In genomic region chr10:125679436-125679835, GRCh38 we compare ENCODE assay signal across 1 cellular context.
TF ChIP-seq lines count a peak whose summit lies in the region.

No MANE protein-coding gene starts in this region.

TF ChIP-seq in K562, 482 proteins besides CTCF, POLR2A, EP300 and RAD21:
- no peak for TF ChIP-seq ZNF174 (CRISPR knock-in tag; IDR thresholded peaks at IDR 0.05)
- TF ChIP-seq ZNF23 (CRISPR knock-in tag; IDR thresholded peaks at IDR 0.05): no peak
- TF ChIP-seq RBM25 (IDR thresholded peaks at IDR 0.05; ENCODE audit: low read depth, low read length, severe bottlenecking): no peak
- no peak for TF ChIP-seq RAD51 (IDR thresholded peaks at IDR 0.05; ENCODE audit: borderline replicate concordance, low read depth)
- no peak for TF ChIP-seq ZNF780A (CRISPR knock-in tag; IDR thresholded peaks at IDR 0.05)
- TF ChIP-seq ZBTB33 (CRISPR knock-in tag; IDR thresholded peaks at IDR 0.05): no peak
- TF ChIP-seq, protein P1, sequence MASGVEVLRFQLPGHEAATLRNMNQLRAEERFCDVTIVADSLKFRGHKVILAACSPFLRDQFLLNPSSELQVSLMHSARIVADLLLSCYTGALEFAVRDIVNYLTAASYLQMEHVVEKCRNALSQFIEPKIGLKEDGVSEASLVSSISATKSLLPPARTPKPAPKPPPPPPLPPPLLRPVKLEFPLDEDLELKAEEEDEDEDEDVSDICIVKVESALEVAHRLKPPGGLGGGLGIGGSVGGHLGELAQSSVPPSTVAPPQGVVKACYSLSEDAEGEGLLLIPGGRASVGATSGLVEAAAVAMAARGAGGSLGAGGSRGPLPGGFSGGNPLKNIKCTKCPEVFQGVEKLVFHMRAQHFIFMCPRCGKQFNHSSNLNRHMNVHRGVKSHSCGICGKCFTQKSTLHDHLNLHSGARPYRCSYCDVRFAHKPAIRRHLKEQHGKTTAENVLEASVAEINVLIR (CRISPR knock-in tag; IDR thresholded peaks at IDR 0.05): no peak
- TF ChIP-seq ZNF644 (tag; IDR thresholded peaks at IDR 0.05; ENCODE audit: low read depth): no peak
- no peak for TF ChIP-seq ASH1L (IDR thresholded peaks at IDR 0.05; ENCODE audit: borderline replicate concordance, low read depth, partially characterized antibody)
- no peak for TF ChIP-seq COPS2 (conservative IDR thresholded peaks at IDR 0.05)
- TF ChIP-seq EWSR1 (IDR thresholded peaks at IDR 0.05; ENCODE audit: borderline replicate concordance, low read depth, partially characterized antibody): no peak
- TF ChIP-seq SAFB2 (IDR thresholded peaks at IDR 0.05; ENCODE audit: borderline replicate concordance, low read depth, low read length, severe bottlenecking): no peak
- TF ChIP-seq IFI16 (CRISPR knock-in tag; IDR thresholded peaks at IDR 0.05): no peak
- no peak for TF ChIP-seq ZFP30 (CRISPR knock-in tag; IDR thresholded peaks at IDR 0.05; ENCODE audit: borderline replicate concordance)
- no peak for TF ChIP-seq NKRF (IDR thresholded peaks at IDR 0.05; ENCODE audit: borderline replicate concordance)
